In the genomic region with DNA sequence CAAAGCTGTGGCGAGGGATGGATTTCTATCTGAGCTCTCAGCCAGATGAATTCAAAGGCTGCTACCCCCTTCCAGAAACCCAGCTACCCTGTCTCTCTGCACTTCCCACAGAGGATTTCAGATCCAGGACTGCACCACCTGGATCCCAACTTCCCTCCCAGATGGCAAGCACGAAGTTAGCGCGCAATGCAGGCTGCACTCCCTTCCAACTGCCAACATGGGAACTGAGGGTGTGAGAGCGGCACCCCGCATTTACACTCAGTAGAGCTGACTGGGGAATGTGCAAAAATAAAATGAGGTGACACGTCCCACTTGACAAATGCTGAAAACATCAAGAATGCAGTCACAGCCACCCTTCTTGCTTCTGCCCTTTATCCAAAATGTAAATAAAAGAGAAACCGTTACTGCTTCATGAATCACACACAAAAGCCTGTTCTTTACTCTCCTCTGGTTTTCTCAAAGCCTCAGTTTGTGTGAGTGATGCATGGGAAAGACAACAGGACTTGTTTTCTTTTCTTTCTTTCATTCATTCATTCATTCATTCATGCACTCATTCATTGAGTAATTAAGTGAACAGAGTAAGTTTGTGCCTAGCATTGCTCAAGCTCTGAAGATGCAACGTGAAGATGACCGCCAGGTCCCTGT, we compare ENCODE assay signal across 1 cellular context.
TF ChIP-seq lines count a peak whose summit lies in the region.

No MANE protein-coding gene starts in this region.

TF ChIP-seq in IMR-90, 13 proteins besides CTCF, POLR2A, EP300 and RAD21 (continued from another document):
- TF ChIP-seq, protein P1, sequence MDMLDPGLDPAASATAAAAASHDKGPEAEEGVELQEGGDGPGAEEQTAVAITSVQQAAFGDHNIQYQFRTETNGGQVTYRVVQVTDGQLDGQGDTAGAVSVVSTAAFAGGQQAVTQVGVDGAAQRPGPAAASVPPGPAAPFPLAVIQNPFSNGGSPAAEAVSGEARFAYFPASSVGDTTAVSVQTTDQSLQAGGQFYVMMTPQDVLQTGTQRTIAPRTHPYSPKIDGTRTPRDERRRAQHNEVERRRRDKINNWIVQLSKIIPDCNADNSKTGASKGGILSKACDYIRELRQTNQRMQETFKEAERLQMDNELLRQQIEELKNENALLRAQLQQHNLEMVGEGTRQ (IDR thresholded peaks at IDR 0.05; ENCODE audit: low read depth, low read length), result no peak
- no peak for TF ChIP-seq NFE2L2 (IDR thresholded peaks at IDR 0.05; ENCODE audit: low read depth, low read length)
